ENCODE assay signal across 15 cellular contexts in the genomic region with DNA sequence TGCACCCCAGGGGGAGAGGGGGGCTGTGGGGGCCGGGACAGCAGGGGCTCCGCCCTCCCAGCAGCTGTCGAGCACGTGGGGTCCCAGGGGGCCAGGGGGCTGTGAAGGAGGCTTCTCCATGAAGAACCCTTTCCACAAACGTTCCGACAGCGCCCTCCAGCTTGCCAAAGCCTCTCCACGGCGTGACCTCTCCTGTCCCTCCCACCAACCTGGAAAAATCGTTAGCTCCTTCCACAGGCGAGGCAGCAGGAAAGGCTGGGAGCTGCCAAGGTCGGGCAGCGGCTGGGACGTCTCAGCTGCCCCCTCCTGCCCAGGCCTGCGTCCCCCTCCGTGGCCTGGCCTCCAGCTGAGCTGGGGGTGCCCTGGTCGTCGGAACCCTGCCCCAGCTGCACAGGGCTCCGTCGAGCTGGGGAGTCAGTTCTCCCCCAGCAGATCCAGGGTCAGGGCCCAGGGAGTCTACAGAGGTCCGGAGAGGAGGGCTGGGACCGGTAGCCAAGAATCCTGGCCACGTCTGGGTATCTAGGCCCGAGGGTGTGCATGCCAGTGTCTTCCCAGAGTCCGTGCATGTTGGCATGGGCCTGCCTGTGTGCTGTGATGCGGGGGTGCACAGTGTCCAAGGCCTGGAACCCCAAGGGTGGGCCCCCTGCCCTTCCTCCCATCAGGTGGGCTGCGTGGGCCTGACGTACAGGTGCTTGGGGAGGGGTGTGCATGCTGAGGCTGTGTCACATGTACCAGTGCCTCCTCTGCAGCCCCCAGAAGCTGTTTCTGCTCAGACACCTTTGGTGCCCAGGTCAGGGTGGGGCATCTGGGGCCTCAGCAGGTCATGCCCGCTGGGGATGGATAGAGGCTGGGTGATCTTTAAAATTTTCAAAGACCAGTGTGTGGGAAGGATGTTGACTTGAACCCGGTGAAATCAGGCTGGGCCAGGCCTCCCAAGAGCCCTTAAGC.
"Had no signal": no experiment of that assay in that cellular context is flagged by ENCODE, and none has a peak within 500 bp of the region (broad histone marks: within the 10 kb centered on the region; RNA-seq: fewer than 3 reads in every experiment).

No MANE protein-coding gene starts in this region.

- H3K27me3 ChIP-seq: body of pancreas had no signal

- DNase-seq: amniotic stem cell; body of pancreas; effector memory CD4-positive, alpha-beta T cell; hippocampal formation; natural killer cell; occipital lobe; spleen; stimulated activated CD4-positive, alpha-beta T cell treated with anti-CD3 and anti-CD28 coated beads, Interleukin-1b, Interleukin-23, amount 100 ng/mL, for 48 hours; stimulated activated naive B cell treated with anti-CD40 and anti-IgM and Interleukin-4, amounts not matched to agents 10 μg/mL and 1 μg/mL and 100 μg/mL, for 72 hours; trophoblast cell had no signal

- H3K27ac ChIP-seq: body of pancreas, epithelial cell of prostate, gastroesophageal sphincter, prostate gland, spleen had no signal

- ATAC-seq: activated CD4-positive, CD25-positive, alpha-beta regulatory T cell treated with anti-CD3 and anti-CD28 coated beads, Interleukin-2, amount 50 U/mL, for 24 hours; body of pancreas; gastroesophageal sphincter; natural killer cell; sciatic nerve; stimulated activated naive B cell treated with anti-CD40 and anti-IgM and Interleukin-4, amounts not matched to agents 10 μg/mL and 1 μg/mL and 100 μg/mL, for 72 hours had no signal

- H3K4me1 ChIP-seq: body of pancreas, spleen had no signal

- H3K4me3 ChIP-seq: body of pancreas, gastroesophageal sphincter, prostate gland, spleen had no signal

- H3K36me3 ChIP-seq: gastroesophageal sphincter, prostate gland, spleen had no signal

- H3K9me3 ChIP-seq: body of pancreas, gastroesophageal sphincter, prostate gland, spleen had no signal
